1 cellular context compared by ENCODE assay signal in genomic region chr14:38605193-38606114, GRCh38.
TF ChIP-seq lines count a peak whose summit lies in the region.

No MANE protein-coding gene starts in this region.

TF ChIP-seq in HepG2, 621 proteins besides CTCF, POLR2A, EP300 and RAD21 (continued from another document and continues in another):
- TF ChIP-seq KIAA2018 (CRISPR knock-in tag; IDR thresholded peaks at IDR 0.05; ENCODE audit: borderline replicate concordance) (peak; percentile 79; the same call in 1 of the 2 replicates), ZNF503 (CRISPR knock-in tag; IDR thresholded peaks at IDR 0.05) (peak; percentile 84), HNF4A (CRISPR knock-in tag; IDR thresholded peaks at IDR 0.05) (peak; percentile 78), ZKSCAN8 (CRISPR knock-in tag; IDR thresholded peaks at IDR 0.05; ENCODE audit: borderline replicate concordance) (no peak), CEBPG (CRISPR knock-in tag; IDR thresholded peaks at IDR 0.05) (peak; percentile 80), ZNF264 (CRISPR knock-in tag; IDR thresholded peaks at IDR 0.05) (0 out of 2 replicates have a peak, but pooled peaks have one; percentile 51), FOXA1 (IDR thresholded peaks at IDR 0.05) (peak; percentile 80), FOXA1 (CRISPR knock-in tag; IDR thresholded peaks at IDR 0.05) (peak; percentile 76; the same call in 1 of the 2 replicates), FOXP1 (IDR thresholded peaks at IDR 0.05) (peak; percentile 67; the same call in 1 of the 2 replicates), FOXP1 (CRISPR knock-in tag; IDR thresholded peaks at IDR 0.05) (peak; percentile 89), RARA (CRISPR knock-in tag; IDR thresholded peaks at IDR 0.05) (peak; percentile 57), RERE (CRISPR knock-in tag; IDR thresholded peaks at IDR 0.05; ENCODE audit: low read depth) (peak; percentile 75), HDAC2 (CRISPR knock-in tag; IDR thresholded peaks at IDR 0.05) (peak; percentile 60), NFIC (IDR thresholded peaks at IDR 0.05; ENCODE audit: low read length) (peak; percentile 91; the same call in 1 of the 2 replicates), SAP130 (CRISPR knock-in tag; IDR thresholded peaks at IDR 0.05; ENCODE audit: low read depth) (peak; percentile 47; the same call in 1 of the 2 replicates), SIX1 (CRISPR knock-in tag; IDR thresholded peaks at IDR 0.05; ENCODE audit: borderline replicate concordance) (peak; percentile 64; the same call in 1 of the 2 replicates), SRY (CRISPR knock-in tag; IDR thresholded peaks at IDR 0.05) (no peak), NR2F2 (IDR thresholded peaks at IDR 0.05; ENCODE audit: borderline replicate concordance, low read depth) (0 out of 2 replicates have a peak, but pooled peaks have one; percentile 19), ARID3A (IDR thresholded peaks at IDR 0.05; ENCODE audit: low read depth, low read length) (peak; percentile 90), MIER2 (CRISPR knock-in tag; IDR thresholded peaks at IDR 0.05) (0 out of 2 replicates have a peak, but pooled peaks have one; percentile 16), NCOR1 (IDR thresholded peaks at IDR 0.05; ENCODE audit: borderline replicate concordance, low read length) (peak; percentile 79; the same call in 1 of the 2 replicates), MAFF (IDR thresholded peaks at IDR 0.05; ENCODE audit: low read depth, low read length) (peak; percentile 75), SOX5 (CRISPR knock-in tag; IDR thresholded peaks at IDR 0.05; ENCODE audit: borderline replicate concordance) (peak; percentile 74), MIXL1 (CRISPR knock-in tag; IDR thresholded peaks at IDR 0.05) (peak; percentile 94), HOXD1 (CRISPR knock-in tag; IDR thresholded peaks at IDR 0.05) (peak; percentile 50; the same call in 1 of the 2 replicates), ARID5B (CRISPR knock-in tag; IDR thresholded peaks at IDR 0.05) (peak; percentile 88), KLF16 (CRISPR knock-in tag; IDR thresholded peaks at IDR 0.05) (peak in 1 of 2 experiments; percentile 69; a peak in 2 of 4 replicates), EHMT2 (IDR thresholded peaks at IDR 0.05; ENCODE audit: borderline replicate concordance, low read depth, low read length) (peak; percentile 88; the same call in 1 of the 2 replicates), FOXP4 (CRISPR knock-in tag; IDR thresholded peaks at IDR 0.05) (peak; percentile 77), FOXJ3 (CRISPR knock-in tag; IDR thresholded peaks at IDR 0.05; ENCODE audit: borderline replicate concordance) (peak; percentile 85), SOX13 (IDR thresholded peaks at IDR 0.05) (no peak), SOX13 (CRISPR knock-in tag; conservative IDR thresholded peaks at IDR 0.05 in 1 of 2, IDR thresholded peaks at IDR 0.05 in 1 of 2) (peak in 1 of 2 experiments; percentile 63; a peak in 1 of 4 replicates), GATAD1 (CRISPR knock-in tag; IDR thresholded peaks at IDR 0.05) (0 out of 2 replicates have a peak, but pooled peaks have one; percentile 15)
